ENCODE assay signal across 1 cellular context in genomic region chr10:119872860-119873671, GRCh38.
TF ChIP-seq lines count a peak whose summit lies in the region.

No MANE protein-coding gene starts in this region.

TF ChIP-seq in HepG2, 621 proteins besides CTCF, POLR2A, EP300 and RAD21 (continued from another document and continues in another):
- TF ChIP-seq REST (IDR thresholded peaks at IDR 0.05; ENCODE audit: borderline replicate concordance in 1 of 2, low read depth in 1 of 2, low read length in 2 of 2): no peak
- 0 out of 2 replicates have a peak, but pooled peaks have one; percentile 73 for TF ChIP-seq ARID2 (CRISPR knock-in tag; IDR thresholded peaks at IDR 0.05; ENCODE audit: borderline replicate concordance)
- TF ChIP-seq EEA1 (CRISPR knock-in tag; IDR thresholded peaks at IDR 0.05; ENCODE audit: borderline replicate concordance): no peak
- TF ChIP-seq CSRNP2 (CRISPR knock-in tag; conservative IDR thresholded peaks at IDR 0.05; ENCODE audit: low read depth): no peak
- TF ChIP-seq ZNF101 (CRISPR knock-in tag; IDR thresholded peaks at IDR 0.05; ENCODE audit: borderline replicate concordance, low read depth): no peak
- TF ChIP-seq ZBTB3 (CRISPR knock-in tag; IDR thresholded peaks at IDR 0.05; ENCODE audit: borderline replicate concordance, low read depth): no peak
- TF ChIP-seq KMT2A (CRISPR knock-in tag; IDR thresholded peaks at IDR 0.05): peak; percentile 68; the same call in 1 of the 2 replicates
- no peak for TF ChIP-seq TIGD3 (CRISPR knock-in tag; IDR thresholded peaks at IDR 0.05; ENCODE audit: borderline replicate concordance)
- TF ChIP-seq PPARG (CRISPR knock-in tag; conservative IDR thresholded peaks at IDR 0.05): no peak
- TF ChIP-seq RCOR2 (CRISPR knock-in tag; IDR thresholded peaks at IDR 0.05): no peak
- no peak for TF ChIP-seq MLXIP (CRISPR knock-in tag; IDR thresholded peaks at IDR 0.05; ENCODE audit: borderline replicate concordance)
- no peak for TF ChIP-seq HHEX (CRISPR knock-in tag; IDR thresholded peaks at IDR 0.05)
- TF ChIP-seq ZFP36L2 (CRISPR knock-in tag; IDR thresholded peaks at IDR 0.05): no peak
- TF ChIP-seq PLSCR1 (CRISPR knock-in tag; IDR thresholded peaks at IDR 0.05; ENCODE audit: borderline replicate concordance): no peak
- no peak for TF ChIP-seq HDAC2 (CRISPR knock-in tag; IDR thresholded peaks at IDR 0.05)
- TF ChIP-seq DNMT1 (CRISPR knock-in tag; IDR thresholded peaks at IDR 0.05): no peak
- no peak; the same call in 1 of the 2 replicates for TF ChIP-seq GATAD1 (CRISPR knock-in tag; IDR thresholded peaks at IDR 0.05)
- TF ChIP-seq SP5 (CRISPR knock-in tag; IDR thresholded peaks at IDR 0.05; ENCODE audit: borderline replicate concordance, low read depth): no peak
- TF ChIP-seq MBNL3 (CRISPR knock-in tag; conservative IDR thresholded peaks at IDR 0.05): no peak
- TF ChIP-seq ATF6 (CRISPR knock-in tag; conservative IDR thresholded peaks at IDR 0.05): no peak
- TF ChIP-seq NR2F2 (IDR thresholded peaks at IDR 0.05; ENCODE audit: borderline replicate concordance, low read depth): no peak
- TF ChIP-seq AKNA (CRISPR knock-in tag; IDR thresholded peaks at IDR 0.05; ENCODE audit: borderline replicate concordance): no peak
- peak; percentile 51; the same call in 1 of the 2 replicates for TF ChIP-seq ZBED4 (CRISPR knock-in tag; IDR thresholded peaks at IDR 0.05; ENCODE audit: borderline replicate concordance)
- TF ChIP-seq ZFP82 (CRISPR knock-in tag; IDR thresholded peaks at IDR 0.05; ENCODE audit: borderline replicate concordance): no peak
- no peak for TF ChIP-seq FOXO1 (CRISPR knock-in tag; IDR thresholded peaks at IDR 0.05)
- no peak for TF ChIP-seq PCBP2 (optimal IDR thresholded peaks at IDR 0.05; ENCODE audit: low read depth, low read length, poor library complexity, severe bottlenecking)
- TF ChIP-seq IKZF5 (CRISPR knock-in tag; IDR thresholded peaks at IDR 0.05): peak; percentile 66
- no peak for TF ChIP-seq ZFAT (CRISPR knock-in tag; conservative IDR thresholded peaks at IDR 0.05)
- peak; percentile 37; the same call in 1 of the 2 replicates for TF ChIP-seq YEATS4 (CRISPR knock-in tag; IDR thresholded peaks at IDR 0.05; ENCODE audit: borderline replicate concordance)
- TF ChIP-seq MXD4 (CRISPR knock-in tag; IDR thresholded peaks at IDR 0.05): no peak
- no peak for TF ChIP-seq RAD51 (IDR thresholded peaks at IDR 0.05; ENCODE audit: borderline replicate concordance)
